12 cellular contexts compared by ENCODE assay signal in genomic region chr7:29145553-29146081, GRCh38. TPM values are rescaled to one million over a fixed set of nuclear protein-coding genes. Genes with fewer than 3 reads are reported as not detected.
A peak's percentile ranks its signal among the peaks of the same experiment; 100 is the strongest.
DNase-seq lines count a peak whose midpoint lies in the region; ATAC-seq and TF ChIP-seq lines count a peak whose summit lies in the region.
"Had no signal": no experiment of that assay in that cellular context is flagged by ENCODE, and none has a peak within 500 bp of the region (broad histone marks: within the 10 kb centered on the region; RNA-seq: fewer than 3 reads in every experiment).

No MANE protein-coding gene starts in this region.

- DNase-seq in BE2C (no peak), glutamatergic neuron (no peak), ovary (no peak), caudate nucleus (lab: John Stamatoyannopoulos, UW) (no peak), osteoblast (ENCODE audit: insufficient read length, low spot score, missing footprints) (no peak), NCI-H1436 treated with DMSO at 0.1 percent for 48 hours (lab: John Stamatoyannopoulos, UW) (no peak)
- no peak for DNase-seq in stimulated activated naive CD8-positive, alpha-beta T cell treated with anti-CD3 and anti-CD28 coated beads, Interleukin-15, Interleukin-2, amounts not matched to agents 100 U/mL and 50 U/mL, for 24 hours
- DNase-seq: activated T-cell treated with anti-CD3 and anti-CD28 coated beads, Interleukin-2, amount 50 U/mL, for 4 hours; effector CD8-positive, alpha-beta T cell; NCI-H2107 had no signal

- TF ChIP-seq EP300 in ovary (IDR thresholded peaks at IDR 0.05), result no peak

- TF ChIP-seq POLR2A in ovary (IDR thresholded peaks at IDR 0.05), result no peak

- H4K20me1 ChIP-seq in OCI-LY3 (ENCODE audit: insufficient read depth, low read length) (no peaks in the 10 kb centered on the region), osteoblast (ENCODE audit: insufficient read depth, low read length) (no peaks in the 10 kb centered on the region)

- H3K4me3 ChIP-seq in BE2C (ENCODE audit: low read depth, low read length) (peak overlapping the region; percentile 61), OCI-LY3 (ENCODE audit: low read length) (peak overlapping the region; percentile 84), ovary (peak overlapping the region; percentile 27), osteoblast (ENCODE audit: insufficient read depth, low read length) (no peak overlapping the region)

- peaks cover 2% of the 10 kb centered on the region for H3K4me1 Mint-ChIP-seq in glutamatergic neuron (ENCODE audit: low read depth, unreplicated experiment)

- H3K36me3 ChIP-seq in BE2C (no peaks in the 10 kb centered on the region), OCI-LY3 (replicated peaks; ENCODE audit: low read depth, low read length) (no peaks in the 10 kb centered on the region), ovary (no peaks in the 10 kb centered on the region), osteoblast (ENCODE audit: insufficient read depth, low read length) (no peaks in the 10 kb centered on the region)

- peaks cover 22% of the 10 kb centered on the region for H3K27me3 ChIP-seq in BE2C
- H3K27me3 ChIP-seq in OCI-LY3 (ENCODE audit: low read depth, low read length), result peaks cover 14% of the 10 kb centered on the region
- no peaks in the 10 kb centered on the region for H3K27me3 ChIP-seq in ovary
- H3K27me3 ChIP-seq in osteoblast (ENCODE audit: insufficient read depth, low read length), result peaks cover 53% of the 10 kb centered on the region

- 6 to 11% (median 6%) methylated on average over 9 of the region's 9 CpGs for WGBS in ovary, 3 donors

- H3K27me3 Mint-ChIP-seq in glutamatergic neuron (ENCODE audit: unreplicated experiment), result no peaks in the 10 kb centered on the region

- TF ChIP-seq CTCF in BE2C (IDR thresholded peaks at IDR 0.05; ENCODE audit: low read depth, low read length), result no peak
- no peak for TF ChIP-seq CTCF in OCI-LY3 (IDR thresholded peaks at IDR 0.05; ENCODE audit: low read depth, low read length)
- no peak for TF ChIP-seq CTCF in glutamatergic neuron (IDR thresholded peaks at IDR 0.05; ENCODE audit: partially characterized antibody, unreplicated experiment)
- TF ChIP-seq CTCF in ovary (IDR thresholded peaks at IDR 0.05), result no peak
- no peak for TF ChIP-seq CTCF in osteoblast (IDR thresholded peaks at IDR 0.05; ENCODE audit: extremely low read depth, low read depth, low read length)

- intact Hi-C loops in ovary (cut with DNase I), result no loop called here

- H3K9me3 ChIP-seq in BE2C (no peaks in the 10 kb centered on the region), OCI-LY3 (ENCODE audit: insufficient read depth, low read length) (no peaks in the 10 kb centered on the region), ovary (no peaks in the 10 kb centered on the region), osteoblast (ENCODE audit: low read depth, low read length) (no peaks in the 10 kb centered on the region)

- H3K27ac Mint-ChIP-seq in glutamatergic neuron (ENCODE audit: unreplicated experiment), result no peak overlapping the region

- H3K9me3 Mint-ChIP-seq in glutamatergic neuron (ENCODE audit: unreplicated experiment), result no peaks in the 10 kb centered on the region
- H3K9me3 Mint-ChIP-seq: activated T-cell treated with anti-CD3 and anti-CD28 coated beads, Interleukin-2, amount 50 U/mL, for 4 hours had no signal

- H3K4me2 ChIP-seq in OCI-LY3 (ENCODE audit: low read length) (peak overlapping the region; percentile 99), osteoblast (ENCODE audit: insufficient read depth, low read length) (no peak overlapping the region)

- ATAC-seq in stimulated activated naive CD8-positive, alpha-beta T cell treated with anti-CD3 and anti-CD28 coated beads, Interleukin-15, Interleukin-2, amounts not matched to agents 100 U/mL and 50 U/mL, for 24 hours, result no peak

- H3K27ac ChIP-seq in OCI-LY3 (ENCODE audit: low read length) (no peak overlapping the region), ovary (no peak overlapping the region), caudate nucleus (ENCODE audit: low read depth, low read length) (no peak overlapping the region), osteoblast (ENCODE audit: low read depth, low read length) (no peak overlapping the region)
- H3K27ac ChIP-seq: C4-2B had no signal

- H3K79me2 ChIP-seq in OCI-LY3 (ENCODE audit: low read length) (no peaks in the 10 kb centered on the region), osteoblast (ENCODE audit: insufficient read depth, low read length) (no peaks in the 10 kb centered on the region)

- H3K36me3 Mint-ChIP-seq in glutamatergic neuron (ENCODE audit: unreplicated experiment), result no peaks in the 10 kb centered on the region

- peak overlapping the region; percentile 69 for H3K9ac ChIP-seq in OCI-LY3 (ENCODE audit: low read length)

- no peaks in the 10 kb centered on the region for H3K4me1 ChIP-seq in BE2C
- peaks cover 17% of the 10 kb centered on the region for H3K4me1 ChIP-seq in OCI-LY3 (ENCODE audit: low read length)
- no peaks in the 10 kb centered on the region for H3K4me1 ChIP-seq in ovary (ENCODE audit: insufficient read depth)
- no peaks in the 10 kb centered on the region for H3K4me1 ChIP-seq in osteoblast (ENCODE audit: insufficient read depth, low read length)

- H3K4me3 Mint-ChIP-seq in glutamatergic neuron (ENCODE audit: unreplicated experiment), result peak overlapping the region; percentile 97

- H2AFZ ChIP-seq in OCI-LY3 (ENCODE audit: low read depth, low read length) (peak overlapping the region; percentile 64; the same call in 1 of the 2 replicates), osteoblast (ENCODE audit: low read length) (no peak overlapping the region)

RNA-seq across cellular contexts. Expression of gene CPVL, which starts 0.7 kb away (rescaled TPM):
- polyA plus RNA-seq in BE2C (2012; ENCODE audit: insufficient read depth, insufficient read length, low read depth), result 2.7 TPM
- total RNA-seq in glutamatergic neuron (ENCODE audit: unreplicated experiment) (20.3 TPM), ovary (10 to 100 TPM; 10.6 to 34.8 (median 20.9) TPM), osteoblast (0.36 TPM in 1 of 2 replicates, not detected in the other)
- polyA plus RNA-seq in ovary, result 10 to 100 TPM; 11.5 to 88.9 TPM

RNA-seq across cellular contexts. Expression of gene CHN2, which starts 49.0 kb away (rescaled TPM):
- polyA plus RNA-seq in BE2C (2012; ENCODE audit: insufficient read depth, insufficient read length, low read depth), result not detected
- total RNA-seq in glutamatergic neuron (ENCODE audit: unreplicated experiment) (63.2 TPM), ovary (10 to 100 TPM; 17.9 to 32.6 (median 22.9) TPM), osteoblast (under 0.01 TPM in 1 of 2 replicates, not detected in the other)
- polyA plus RNA-seq in ovary, result 10 to 100 TPM; 20.5 to 22.3 TPM

Comparison
In these comparisons a context has a peak if more than half of its experiments do, and no peak if none do; other contexts are left out.
1. RNA of gene CHN2, which starts 49.0 kb away (total RNA-seq): 63.2 TPM in glutamatergic neuron (single experiment) and 17.9 to 32.6 TPM in ovary; under 0.01 TPM in osteoblast; every median in the first group is over 10 times any median in the second.